8 cellular contexts compared by ENCODE assay signal in genomic region chr10:114215033-114215432, GRCh38. TPM values are rescaled to one million over a fixed set of nuclear protein-coding genes. Genes with fewer than 3 reads are reported as not detected.
"Had no signal": no experiment of that assay in that cellular context is flagged by ENCODE, and none has a peak within 500 bp of the region (broad histone marks: within the 10 kb centered on the region; RNA-seq: fewer than 3 reads in every experiment).

No MANE protein-coding gene starts in this region.

- ATAC-seq: GM12878 had no signal

- DNase-seq: GDM1, GF-D8 had no signal

- H3K4me3 ChIP-seq: GM12878 had no signal

- FAIRE-seq: G401.6, GM12878, GM12891, GM18507, GM19239 had no signal

RNA-seq across cellular contexts. Expression of gene VWA2, which starts 24.0 kb away (rescaled TPM):
- total RNA-seq: G401, GM12878 had no signal

RNA-seq across cellular contexts. Expression of gene TDRD1, which starts 35.9 kb away (rescaled TPM):
- total RNA-seq: G401, GM12878 had no signal
